8 cellular contexts compared by ENCODE assay signal in the genomic region with DNA sequence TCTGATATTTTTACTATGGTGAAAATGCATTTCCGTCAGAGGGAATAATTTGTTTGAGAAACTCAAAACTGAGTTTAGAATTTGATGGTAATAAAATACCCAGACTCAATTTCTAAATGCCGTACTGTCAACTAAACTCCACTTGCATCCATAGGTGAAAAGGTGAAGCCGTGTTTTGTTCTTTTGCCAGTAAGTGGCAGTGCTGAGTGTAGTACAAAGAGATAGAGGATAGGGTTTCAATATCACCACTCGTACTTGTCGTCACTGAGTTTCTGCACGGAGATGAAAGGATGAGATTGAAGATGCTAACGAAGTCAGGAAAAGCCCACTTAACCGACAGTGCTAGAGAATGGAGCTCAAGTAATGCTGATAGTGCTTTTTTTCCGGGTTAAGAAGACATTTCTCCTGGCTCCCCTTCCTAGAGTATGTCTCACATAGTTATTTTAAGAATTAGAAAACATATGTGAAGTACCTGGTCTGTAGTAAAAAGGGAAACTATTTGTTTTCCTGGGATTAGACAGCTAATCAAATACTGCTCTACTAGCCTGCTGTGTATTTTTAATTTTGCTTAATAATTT.
DNase-seq lines count a peak whose midpoint lies in the region; ATAC-seq and TF ChIP-seq lines count a peak whose summit lies in the region.

No MANE protein-coding gene starts in this region.

- no peak overlapping the region for H3K27ac ChIP-seq in VCaP

- DNase-seq in BE2C: peak; percentile 8
- DNase-seq in Kasumi-1 (lab: John Stamatoyannopoulos, UW): peak; percentile 15 to 45
- DNase-seq in NK-92 (lab: John Stamatoyannopoulos, UW; ENCODE audit: unreplicated experiment): no peak
- no peak for DNase-seq in GM03348 (ENCODE audit: low spot score)

- H3K36me3 ChIP-seq in BE2C: no peaks in the 10 kb centered on the region

- H3K9me3 ChIP-seq in BE2C: no peaks in the 10 kb centered on the region

- peak; percentile 72 for ATAC-seq in GM19328 (IDR thresholded peaks at IDR 0.05; ENCODE audit: unreplicated experiment)
- no peak for ATAC-seq in GM19455 (IDR thresholded peaks at IDR 0.05; ENCODE audit: unreplicated experiment)
- ATAC-seq in GM18873 (IDR thresholded peaks at IDR 0.05; ENCODE audit: low FRiP score, unreplicated experiment): no peak

- H3K4me1 ChIP-seq in BE2C: no peaks in the 10 kb centered on the region

- H3K4me3 ChIP-seq in BE2C (ENCODE audit: low read depth, low read length): peak overlapping the region; percentile 33; the same call in 1 of the 2 replicates

- TF ChIP-seq CTCF in BE2C (IDR thresholded peaks at IDR 0.05; ENCODE audit: low read depth, low read length) (peak; percentile 64), VCaP (conservative IDR thresholded peaks at IDR 0.05) (peak; percentile 84)

- H3K27me3 ChIP-seq in BE2C: no peaks in the 10 kb centered on the region

Comparison
In these comparisons a context has a peak if more than half of its experiments do, and no peak if none do; other contexts are left out.
1. DNase-seq: peak in BE2C (single experiment) and Kasumi-1 (2 of 2); none in NK-92 (single experiment) and GM03348 (single experiment).